In genomic region chr6:37209461-37210205, GRCh38 we compare ENCODE assay signal across 9 cellular contexts. TPM values are rescaled to one million over a fixed set of nuclear protein-coding genes. Genes with fewer than 3 reads are reported as not detected.
DNase-seq lines count a peak whose midpoint lies in the region; ATAC-seq, FAIRE-seq and TF ChIP-seq lines count a peak whose summit lies in the region.
"Had no signal": no experiment of that assay in that cellular context is flagged by ENCODE, and none has a peak within 500 bp of the region (broad histone marks: within the 10 kb centered on the region; RNA-seq: fewer than 3 reads in every experiment).

No MANE protein-coding gene starts in this region.

- in situ Hi-C loops in Panc1 (cut with HindIII; ENCODE audit: low pct_unique_long_range_greater_than_20kb, low sequenced_read_pairs): no loop called here

- ATAC-seq in Panc1 (peak; percentile 5; the same call in 1 of the 2 replicates), HG03045 (IDR thresholded peaks at IDR 0.05; ENCODE audit: unreplicated experiment) (no peak), esophagus mucosa (no peak)
- ATAC-seq in activated CD8-positive, alpha-beta T cell treated with anti-CD3 and anti-CD28 coated beads for 36 hours: peak; percentile 61

- no peaks in the 10 kb centered on the region for H3K27me3 ChIP-seq in Panc1 (ENCODE audit: control insufficient read depth, insufficient read depth, low read length)
- H3K27me3 ChIP-seq: colonic mucosa had no signal

- no peaks in the 10 kb centered on the region for H3K27me3 Mint-ChIP-seq in activated CD8-positive, alpha-beta T cell treated with anti-CD3 and anti-CD28 coated beads for 36 hours
- H3K27me3 Mint-ChIP-seq in activated naive CD8-positive, alpha-beta T cell treated with anti-CD3 and anti-CD28 coated beads for 36 hours: no peaks in the 10 kb centered on the region

- no peaks in the 10 kb centered on the region for H3K9me3 ChIP-seq in Panc1 (ENCODE audit: control insufficient read depth, insufficient read depth, low read depth, low read length)
- H3K9me3 ChIP-seq: colonic mucosa had no signal

- TF ChIP-seq CTCF in Panc1 (IDR thresholded peaks at IDR 0.05) (no peak), D721Med (IDR thresholded peaks at IDR 0.05; ENCODE audit: insufficient read depth, missing control alignments) (no peak)
- no peak for TF ChIP-seq CTCF in activated CD8-positive, alpha-beta T cell treated with anti-CD3 and anti-CD28 coated beads for 36 hours (IDR thresholded peaks at IDR 0.05)

- CTCF ChIA-PET in Panc1 (lab: Charles Lee): interaction anchor here (0.5 to 3.3 kb wide), 15 partner anchors 8 to 203 kb away, joined by 3 to 72 read pairs (median 6); no protein-coding TSS in a partner anchor
- CTCF ChIA-PET in activated CD8-positive, alpha-beta T cell treated with anti-CD3 and anti-CD28 coated beads for 36 hours (lab: Charles Lee): interaction anchor here (0.7 to 23.4 kb wide), 46 partner anchors 8 to 451 kb away, joined by 3 to 784 read pairs (median 5); partner anchors contain the start of genes C6orf89, MTCH1, PIM1 and PPIL1

- no peaks in the 10 kb centered on the region; the same call in 1 of the 2 replicates for H3K4me1 ChIP-seq in Panc1 (ENCODE audit: control insufficient read depth, insufficient read depth, low read length)
- H3K4me1 ChIP-seq: colonic mucosa had no signal

- H3K27ac ChIP-seq in Panc1 (ENCODE audit: low read length): no peak overlapping the region
- H3K27ac ChIP-seq: colonic mucosa had no signal

- H3K36me3 Mint-ChIP-seq in activated CD8-positive, alpha-beta T cell treated with anti-CD3 and anti-CD28 coated beads for 36 hours (ENCODE audit: low read depth): no peaks in the 10 kb centered on the region
- H3K36me3 Mint-ChIP-seq in activated naive CD8-positive, alpha-beta T cell treated with anti-CD3 and anti-CD28 coated beads for 36 hours: peaks cover 2% of the 10 kb centered on the region

- no peak for FAIRE-seq in D721Med (lab: Jason Lieb, UNC)

- H3K36me3 ChIP-seq in Panc1 (ENCODE audit: control insufficient read depth, insufficient read depth, low read length): no peaks in the 10 kb centered on the region
- H3K36me3 ChIP-seq: colonic mucosa had no signal

- BruUV-seq in Panc1 (replicated peaks; lab: Mats Ljungman, UMichigan): no TSS peak

- peaks cover 53% of the 10 kb centered on the region for H3K4me1 Mint-ChIP-seq in activated CD8-positive, alpha-beta T cell treated with anti-CD3 and anti-CD28 coated beads for 36 hours (ENCODE audit: low read depth)
- H3K4me1 Mint-ChIP-seq in activated naive CD8-positive, alpha-beta T cell treated with anti-CD3 and anti-CD28 coated beads for 36 hours: peaks cover 48% of the 10 kb centered on the region

- H3K4me3 ChIP-seq in Panc1 (ENCODE audit: low read depth in 2 of 2, low read length in 2 of 2): no peak overlapping the region
- H3K4me3 ChIP-seq: colonic mucosa had no signal

- no peaks in the 10 kb centered on the region for H3K9me3 Mint-ChIP-seq in activated CD8-positive, alpha-beta T cell treated with anti-CD3 and anti-CD28 coated beads for 36 hours
- H3K9me3 Mint-ChIP-seq in activated naive CD8-positive, alpha-beta T cell treated with anti-CD3 and anti-CD28 coated beads for 36 hours: no peaks in the 10 kb centered on the region

- DNase-seq in Panc1 (ENCODE audit: low read depth, low spot score) (no peak), D721Med (ENCODE audit: insufficient read length, low spot score) (no peak)
- peak; percentile 85 for DNase-seq in activated CD8-positive, alpha-beta T cell treated with anti-CD3 and anti-CD28 coated beads for 36 hours
- DNase-seq in activated naive CD8-positive, alpha-beta T cell treated with anti-CD3 and anti-CD28 coated beads for 36 hours: peak; percentile 64
- peak; percentile 36 for DNase-seq in stimulated activated CD4-positive, alpha-beta T cell treated with anti-CD3 and anti-CD28 coated beads, Interleukin-4, amount 100 ng/mL, for 24 hours

- POLR2A ChIA-PET in Panc1 (lab: Charles Lee): no interaction called here
- POLR2A ChIA-PET in activated CD8-positive, alpha-beta T cell treated with anti-CD3 and anti-CD28 coated beads for 36 hours (lab: Charles Lee): interaction anchor here (0.6 to 11.8 kb wide), 17 partner anchors 11 to 191 kb away, joined by 3 to 222 read pairs (median 4); partner anchors contain the start of gene PIM1

- intact Hi-C loops in Panc1 (cut with micrococcal nuclease; ENCODE audit: unreplicated experiment): loop anchor here (1.0 to 5.0 kb wide), 2 partner anchors 32 to 191 kb away; no protein-coding TSS in a partner anchor
- intact Hi-C loops in activated CD8-positive, alpha-beta T cell treated with anti-CD3 and anti-CD28 coated beads for 36 hours (cut with micrococcal nuclease): loop anchor here (1.0 to 10.0 kb wide), 5 partner anchors 37 to 445 kb away; partner anchors contain the start of gene C6orf89

- H3K4me3 Mint-ChIP-seq in activated CD8-positive, alpha-beta T cell treated with anti-CD3 and anti-CD28 coated beads for 36 hours: peak overlapping the region; percentile 11
- peak overlapping the region; percentile 27 for H3K4me3 Mint-ChIP-seq in activated naive CD8-positive, alpha-beta T cell treated with anti-CD3 and anti-CD28 coated beads for 36 hours

- H3K27ac Mint-ChIP-seq in activated CD8-positive, alpha-beta T cell treated with anti-CD3 and anti-CD28 coated beads for 36 hours: peak overlapping the region; percentile 89
- peak overlapping the region; percentile 81 for H3K27ac Mint-ChIP-seq in activated naive CD8-positive, alpha-beta T cell treated with anti-CD3 and anti-CD28 coated beads for 36 hours
- H3K27ac Mint-ChIP-seq: progenitor cell of endocrine pancreas had no signal

RNA-seq across cellular contexts. Expression of gene PIM1, which starts 39.7 kb away (rescaled TPM):
- total RNA-seq in Panc1 (2021; ENCODE audit: unreplicated experiment): 42.1 TPM
- polyA plus RNA-seq in Panc1 (2012; ENCODE audit: insufficient read length): 24.5 TPM
- total RNA-seq in activated CD8-positive, alpha-beta T cell treated with anti-CD3 and anti-CD28 coated beads for 36 hours: 100 to 1,000 TPM; 293 to 305 TPM
- 100 to 1,000 TPM; 166 to 168 TPM for total RNA-seq in activated naive CD8-positive, alpha-beta T cell treated with anti-CD3 and anti-CD28 coated beads for 36 hours
- 194 TPM for total RNA-seq in esophagus mucosa

RNA-seq across cellular contexts. Expression of gene TBC1D22B, which starts 47.9 kb away (rescaled TPM):
- total RNA-seq in Panc1 (2021; ENCODE audit: unreplicated experiment) (13.0 TPM), esophagus mucosa (10.0 TPM)
- polyA plus RNA-seq in Panc1 (2012; ENCODE audit: insufficient read length): 8.0 TPM
- 10 to 100 TPM; 12.1 to 12.3 TPM for total RNA-seq in activated CD8-positive, alpha-beta T cell treated with anti-CD3 and anti-CD28 coated beads for 36 hours
- 10 to 100 TPM; 13.0 to 13.9 TPM for total RNA-seq in activated naive CD8-positive, alpha-beta T cell treated with anti-CD3 and anti-CD28 coated beads for 36 hours

RNA-seq across cellular contexts. Expression of gene TMEM217, which starts 48.3 kb away (rescaled TPM):
- total RNA-seq in Panc1 (2021; ENCODE audit: unreplicated experiment) (4.0 TPM), esophagus mucosa (0.84 TPM)
- 1.4 TPM for polyA plus RNA-seq in Panc1 (2012; ENCODE audit: insufficient read length)
- total RNA-seq in activated CD8-positive, alpha-beta T cell treated with anti-CD3 and anti-CD28 coated beads for 36 hours: 1 to 10 TPM; 4.0 to 5.7 TPM
- total RNA-seq in activated naive CD8-positive, alpha-beta T cell treated with anti-CD3 and anti-CD28 coated beads for 36 hours: 1 to 10 TPM; 3.5 to 4.9 TPM

Comparison
In these comparisons a context has a peak if more than half of its experiments do, and no peak if none do; other contexts are left out.
1. ATAC-seq: peak in Panc1 (single experiment) and activated CD8-positive, alpha-beta T cell treated with anti-CD3 and anti-CD28 coated beads for 36 hours (single experiment); none in HG03045 (single experiment) and esophagus mucosa (single experiment).
2. DNase-seq: peak in activated CD8-positive, alpha-beta T cell treated with anti-CD3 and anti-CD28 coated beads for 36 hours (single experiment), activated naive CD8-positive, alpha-beta T cell treated with anti-CD3 and anti-CD28 coated beads for 36 hours (single experiment) and stimulated activated CD4-positive, alpha-beta T cell treated with anti-CD3 and anti-CD28 coated beads, Interleukin-4, amount 100 ng/mL, for 24 hours (single experiment); none in Panc1 (single experiment) and D721Med (single experiment).